In genomic region chr2:162318280-162319222, GRCh38 we compare ENCODE assay signal across 1 cellular context.
TF ChIP-seq lines count a peak whose summit lies in the region.

Gene IFIH1, minus strand, starts transcription at chr2:162318684. Its CDS starts 377 bp downstream, at chr2:162318307.

TF ChIP-seq in HepG2, 621 proteins besides CTCF, POLR2A, EP300 and RAD21 (continued from another document and continues in another):
- TF ChIP-seq ZNF318 (CRISPR knock-in tag; IDR thresholded peaks at IDR 0.05) (no peak), THAP8 (CRISPR knock-in tag; IDR thresholded peaks at IDR 0.05; ENCODE audit: borderline replicate concordance) (no peak), TERF1 (CRISPR knock-in tag; IDR thresholded peaks at IDR 0.05) (no peak), ZNF552 (CRISPR knock-in tag; IDR thresholded peaks at IDR 0.05; ENCODE audit: borderline replicate concordance) (no peak), HNRNPLL (IDR thresholded peaks at IDR 0.05; ENCODE audit: low read depth, low read length, poor library complexity, severe bottlenecking) (peak; percentile 33), ZBTB20 (CRISPR knock-in tag; IDR thresholded peaks at IDR 0.05; ENCODE audit: borderline replicate concordance, low read depth) (0 out of 2 replicates have a peak, but pooled peaks have one; percentile 20), THYN1 (CRISPR knock-in tag; IDR thresholded peaks at IDR 0.05; ENCODE audit: borderline replicate concordance, low read depth) (no peak), HIVEP1 (CRISPR knock-in tag; IDR thresholded peaks at IDR 0.05) (peak; percentile 74), ZNF800 (CRISPR knock-in tag; IDR thresholded peaks at IDR 0.05) (no peak), PAWR (CRISPR knock-in tag; IDR thresholded peaks at IDR 0.05; ENCODE audit: borderline replicate concordance) (no peak), NFAT5 (CRISPR knock-in tag; IDR thresholded peaks at IDR 0.05) (no peak), ZNF441 (CRISPR knock-in tag; IDR thresholded peaks at IDR 0.05; ENCODE audit: borderline replicate concordance) (no peak)
- TF ChIP-seq, protein P1, sequence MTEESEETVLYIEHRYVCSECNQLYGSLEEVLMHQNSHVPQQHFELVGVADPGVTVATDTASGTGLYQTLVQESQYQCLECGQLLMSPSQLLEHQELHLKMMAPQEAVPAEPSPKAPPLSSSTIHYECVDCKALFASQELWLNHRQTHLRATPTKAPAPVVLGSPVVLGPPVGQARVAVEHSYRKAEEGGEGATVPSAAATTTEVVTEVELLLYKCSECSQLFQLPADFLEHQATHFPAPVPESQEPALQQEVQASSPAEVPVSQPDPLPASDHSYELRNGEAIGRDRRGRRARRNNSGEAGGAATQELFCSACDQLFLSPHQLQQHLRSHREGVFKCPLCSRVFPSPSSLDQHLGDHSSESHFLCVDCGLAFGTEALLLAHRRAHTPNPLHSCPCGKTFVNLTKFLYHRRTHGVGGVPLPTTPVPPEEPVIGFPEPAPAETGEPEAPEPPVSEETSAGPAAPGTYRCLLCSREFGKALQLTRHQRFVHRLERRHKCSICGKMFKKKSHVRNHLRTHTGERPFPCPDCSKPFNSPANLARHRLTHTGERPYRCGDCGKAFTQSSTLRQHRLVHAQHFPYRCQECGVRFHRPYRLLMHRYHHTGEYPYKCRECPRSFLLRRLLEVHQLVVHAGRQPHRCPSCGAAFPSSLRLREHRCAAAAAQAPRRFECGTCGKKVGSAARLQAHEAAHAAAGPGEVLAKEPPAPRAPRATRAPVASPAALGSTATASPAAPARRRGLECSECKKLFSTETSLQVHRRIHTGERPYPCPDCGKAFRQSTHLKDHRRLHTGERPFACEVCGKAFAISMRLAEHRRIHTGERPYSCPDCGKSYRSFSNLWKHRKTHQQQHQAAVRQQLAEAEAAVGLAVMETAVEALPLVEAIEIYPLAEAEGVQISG (CRISPR knock-in tag; IDR thresholded peaks at IDR 0.05) = no peak
- TF ChIP-seq, protein P2, sequence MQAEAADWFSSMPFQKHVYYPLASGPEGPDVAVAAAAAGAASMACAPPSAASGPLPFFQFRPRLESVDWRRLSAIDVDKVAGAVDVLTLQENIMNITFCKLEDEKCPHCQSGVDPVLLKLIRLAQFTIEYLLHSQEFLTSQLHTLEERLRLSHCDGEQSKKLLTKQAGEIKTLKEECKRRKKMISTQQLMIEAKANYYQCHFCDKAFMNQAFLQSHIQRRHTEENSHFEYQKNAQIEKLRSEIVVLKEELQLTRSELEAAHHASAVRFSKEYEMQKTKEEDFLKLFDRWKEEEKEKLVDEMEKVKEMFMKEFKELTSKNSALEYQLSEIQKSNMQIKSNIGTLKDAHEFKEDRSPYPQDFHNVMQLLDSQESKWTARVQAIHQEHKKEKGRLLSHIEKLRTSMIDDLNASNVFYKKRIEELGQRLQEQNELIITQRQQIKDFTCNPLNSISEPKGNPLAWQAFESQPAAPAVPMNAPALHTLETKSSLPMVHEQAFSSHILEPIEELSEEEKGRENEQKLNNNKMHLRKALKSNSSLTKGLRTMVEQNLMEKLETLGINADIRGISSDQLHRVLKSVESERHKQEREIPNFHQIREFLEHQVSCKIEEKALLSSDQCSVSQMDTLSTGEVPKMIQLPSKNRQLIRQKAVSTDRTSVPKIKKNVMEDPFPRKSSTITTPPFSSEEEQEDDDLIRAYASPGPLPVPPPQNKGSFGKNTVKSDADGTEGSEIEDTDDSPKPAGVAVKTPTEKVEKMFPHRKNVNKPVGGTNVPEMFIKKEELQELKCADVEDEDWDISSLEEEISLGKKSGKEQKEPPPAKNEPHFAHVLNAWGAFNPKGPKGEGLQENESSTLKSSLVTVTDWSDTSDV (CRISPR knock-in tag; IDR thresholded peaks at IDR 0.05) = no peak
- TF ChIP-seq, protein P3, sequence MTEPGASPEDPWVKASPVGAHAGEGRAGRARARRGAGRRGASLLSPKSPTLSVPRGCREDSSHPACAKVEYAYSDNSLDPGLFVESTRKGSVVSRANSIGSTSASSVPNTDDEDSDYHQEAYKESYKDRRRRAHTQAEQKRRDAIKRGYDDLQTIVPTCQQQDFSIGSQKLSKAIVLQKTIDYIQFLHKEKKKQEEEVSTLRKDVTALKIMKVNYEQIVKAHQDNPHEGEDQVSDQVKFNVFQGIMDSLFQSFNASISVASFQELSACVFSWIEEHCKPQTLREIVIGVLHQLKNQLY (CRISPR knock-in tag; IDR thresholded peaks at IDR 0.05) = no peak
- TF ChIP-seq, protein P4, sequence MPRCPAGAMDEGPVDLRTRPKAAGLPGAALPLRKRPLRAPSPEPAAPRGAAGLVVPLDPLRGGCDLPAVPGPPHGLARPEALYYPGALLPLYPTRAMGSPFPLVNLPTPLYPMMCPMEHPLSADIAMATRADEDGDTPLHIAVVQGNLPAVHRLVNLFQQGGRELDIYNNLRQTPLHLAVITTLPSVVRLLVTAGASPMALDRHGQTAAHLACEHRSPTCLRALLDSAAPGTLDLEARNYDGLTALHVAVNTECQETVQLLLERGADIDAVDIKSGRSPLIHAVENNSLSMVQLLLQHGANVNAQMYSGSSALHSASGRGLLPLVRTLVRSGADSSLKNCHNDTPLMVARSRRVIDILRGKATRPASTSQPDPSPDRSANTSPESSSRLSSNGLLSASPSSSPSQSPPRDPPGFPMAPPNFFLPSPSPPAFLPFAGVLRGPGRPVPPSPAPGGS (CRISPR knock-in tag; IDR thresholded peaks at IDR 0.05) = no peak
- TF ChIP-seq, protein P5, sequence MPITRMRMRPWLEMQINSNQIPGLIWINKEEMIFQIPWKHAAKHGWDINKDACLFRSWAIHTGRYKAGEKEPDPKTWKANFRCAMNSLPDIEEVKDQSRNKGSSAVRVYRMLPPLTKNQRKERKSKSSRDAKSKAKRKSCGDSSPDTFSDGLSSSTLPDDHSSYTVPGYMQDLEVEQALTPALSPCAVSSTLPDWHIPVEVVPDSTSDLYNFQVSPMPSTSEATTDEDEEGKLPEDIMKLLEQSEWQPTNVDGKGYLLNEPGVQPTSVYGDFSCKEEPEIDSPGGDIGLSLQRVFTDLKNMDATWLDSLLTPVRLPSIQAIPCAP (CRISPR knock-in tag; IDR thresholded peaks at IDR 0.05; ENCODE audit: low read depth) = peak; percentile 95; the same call in 1 of the 2 replicates
